ENCODE assay signal across 20 cellular contexts in the genomic region with DNA sequence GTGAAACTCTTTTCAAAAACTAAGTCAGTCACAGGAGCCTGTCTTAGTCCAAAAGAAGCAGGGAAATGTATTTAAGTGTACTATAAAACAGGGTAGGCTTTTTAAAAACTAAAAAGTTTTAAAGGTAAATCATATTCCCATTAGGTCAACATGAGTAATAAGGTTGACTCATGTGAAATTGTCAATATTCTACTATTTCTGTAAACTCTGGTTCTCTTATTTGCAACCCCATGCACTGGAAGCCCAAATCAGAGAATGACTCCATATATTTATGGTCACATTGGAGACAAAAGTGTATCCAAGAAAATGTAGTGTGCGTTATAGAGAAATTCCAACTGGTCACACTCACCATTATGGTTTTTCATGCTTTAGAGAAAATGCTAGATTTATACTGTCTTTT.
"Had no signal": no experiment of that assay in that cellular context is flagged by ENCODE, and none has a peak within 500 bp of the region (broad histone marks: within the 10 kb centered on the region; RNA-seq: fewer than 3 reads in every experiment).

No MANE protein-coding gene starts in this region.

- H3K4me2 ChIP-seq: SK-N-SH had no signal

- DNase-seq: Karpas-422, KG1, MG63, NCI-H1092 treated with DMSO at 0.1 percent for 48 hours, NCI-H1436, NCI-H187, NCI-H2029, NCI-H2081 treated with DMSO at 0.1 percent for 48 hours, NCI-H2171, NCI-H226, NCI-H446, NCI-H510A, NCI-H524 treated with DMSO at 0.1 percent for 48 hours, NCI-H69, NCI-H774, SHP77, SK-N-SH, SW 1271 had no signal

- H3K36me3 ChIP-seq: MG63 had no signal

- H3K9me3 ChIP-seq: MG63, SK-N-SH had no signal

- H3K9me2 ChIP-seq: SK-N-SH had no signal

- H3K4me3 ChIP-seq: MG63 had no signal

- ATAC-seq: Panc1 had no signal

- H3K9ac ChIP-seq: SK-N-SH had no signal

- H3K27ac ChIP-seq: RWPE1 had no signal

- H3K27me3 ChIP-seq: MG63 had no signal
